Comparison of ENCODE assay signal across 7 cellular contexts in genomic region chr2:136117909-136118818, GRCh38. TPM values are rescaled to one million over a fixed set of nuclear protein-coding genes. Genes with fewer than 3 reads are reported as not detected.
A peak's percentile ranks its signal among the peaks of the same experiment; 100 is the strongest.
DNase-seq lines count a peak whose midpoint lies in the region; ATAC-seq and TF ChIP-seq lines count a peak whose summit lies in the region.

Gene CXCR4 (minus strand): TSS chr2:136118149. CDS start chr2:136118060, 89 bp downstream.

- H3K36me3 ChIP-seq in HUES48 (ENCODE audit: control insufficient read depth, insufficient read depth, low read length): peaks cover 10% of the 10 kb centered on the region; the same call in 1 of the 2 replicates
- peaks cover 45% of the 10 kb centered on the region for H3K36me3 ChIP-seq in OCI-LY7 (ENCODE audit: insufficient read depth, low read length)
- H3K36me3 ChIP-seq in neutrophil: peaks cover 28% of the 10 kb centered on the region

- H3K27ac ChIP-seq in HUES48 (ENCODE audit: low read depth, low read length) (no peak within 1 kb of the TSS), OCI-LY7 (ENCODE audit: low read depth, low read length, poor library complexity, severe bottlenecking) (peak within 1 kb of the TSS; percentile 92), foreskin keratinocyte (no peak within 1 kb of the TSS), neutrophil (peak within 1 kb of the TSS; percentile 100)

- H3K9me3 ChIP-seq in HUES48 (ENCODE audit: control insufficient read depth, insufficient read depth, low read length) (no peaks in the 10 kb centered on the region), OCI-LY7 (ENCODE audit: low read length) (no peaks in the 10 kb centered on the region), neutrophil (no peaks in the 10 kb centered on the region)

- TF ChIP-seq CTCF in OCI-LY7 (conservative IDR thresholded peaks at IDR 0.05; ENCODE audit: low read length): peak; percentile 33; the same call in 1 of the 2 replicates
- no peak for TF ChIP-seq CTCF in foreskin keratinocyte (conservative IDR thresholded peaks at IDR 0.05)
- TF ChIP-seq CTCF in neutrophil (IDR thresholded peaks at IDR 0.05): peak; percentile 24
- no peak for TF ChIP-seq CTCF in subcutaneous adipose tissue (IDR thresholded peaks at IDR 0.05; ENCODE audit: low read depth)

- H2AFZ ChIP-seq in OCI-LY7 (ENCODE audit: low read length): peak within 1 kb of the TSS; percentile 36; the same call in 1 of the 2 replicates

- peaks cover 15% of the 10 kb centered on the region for H3K4me1 ChIP-seq in HUES48 (ENCODE audit: control insufficient read depth, insufficient read depth, low read length)
- peaks cover 66% of the 10 kb centered on the region for H3K4me1 ChIP-seq in OCI-LY7 (ENCODE audit: insufficient read depth, low read length, poor library complexity, severe bottlenecking)
- no peaks in the 10 kb centered on the region for H3K4me1 ChIP-seq in foreskin keratinocyte
- H3K4me1 ChIP-seq in neutrophil (ENCODE audit: control insufficient read depth in 1 of 2, insufficient read depth in 1 of 2, low read depth in 1 of 2, low read length in 1 of 2): peaks cover 63% of the 10 kb centered on the region in 2 experiments

- H3K9ac ChIP-seq in HUES48 (ENCODE audit: low read depth, low read length): peak within 1 kb of the TSS; percentile 0; the same call in 1 of the 2 replicates

- H3K4me3 ChIP-seq in HUES48 (ENCODE audit: low read depth, low read length) (peak within 1 kb of the TSS; percentile 67), OCI-LY7 (ENCODE audit: low read depth, low read length, poor library complexity, severe bottlenecking) (peak within 1 kb of the TSS; percentile 92), neutrophil (ENCODE audit: low read depth in 1 of 2, low read length in 1 of 2) (peak within 1 kb of the TSS; percentile 92 to 98)

- H3K36me3 Mint-ChIP-seq in activated T-helper 1 cell treated with anti-CD3 and anti-CD28 coated beads, Interleukin-12 subunit alpha, Interleukin-12 subunit beta, Interleukin-2, Interleukin-4 antibody, amounts not matched to agents 30 ng/mL and 10 ng/mL and 1 ng/mL, durations not matched to agents 14 hours and 24 hours and 36 hours (ENCODE audit: low read depth): peaks cover 28% of the 10 kb centered on the region

- peaks cover 73% of the 10 kb centered on the region for H3K4me1 Mint-ChIP-seq in activated T-helper 1 cell treated with anti-CD3 and anti-CD28 coated beads, Interleukin-12 subunit alpha, Interleukin-12 subunit beta, Interleukin-2, Interleukin-4 antibody, amounts not matched to agents 30 ng/mL and 10 ng/mL and 1 ng/mL, durations not matched to agents 14 hours and 24 hours and 36 hours (ENCODE audit: low read depth)

- no peaks in the 10 kb centered on the region for H3K9me2 ChIP-seq in OCI-LY7 (ENCODE audit: insufficient read depth, low read length)

- POLR2A ChIA-PET in OCI-LY7 (lab: Charles Lee): interaction anchor here (0.7 to 2.8 kb wide), 19 partner anchors 9 to 279 kb away, joined by 3 to 34 read pairs (median 5); no protein-coding TSS in a partner anchor

- H3K27ac Mint-ChIP-seq in activated T-helper 1 cell treated with anti-CD3 and anti-CD28 coated beads, Interleukin-12 subunit alpha, Interleukin-12 subunit beta, Interleukin-2, Interleukin-4 antibody, amounts not matched to agents 30 ng/mL and 10 ng/mL and 1 ng/mL, durations not matched to agents 14 hours and 24 hours and 36 hours: peak within 1 kb of the TSS; percentile 98

- DNase-seq in OCI-LY7 (ENCODE audit: low spot score) (peak; percentile 89), foreskin keratinocyte (peak in 1 of 2 donors; percentile 16)
- DNase-seq in activated T-helper 1 cell treated with anti-CD3 and anti-CD28 coated beads, Interleukin-12 subunit alpha, Interleukin-12 subunit beta, Interleukin-2, Interleukin-4 antibody, amounts not matched to agents 30 ng/mL and 10 ng/mL and 1 ng/mL, durations not matched to agents 14 hours and 24 hours and 36 hours (ENCODE audit: low spot score): peak; percentile 85

- CTCF ChIA-PET in OCI-LY7 (lab: Charles Lee; ENCODE audit: unreplicated experiment): no interaction called here

- H3K27me3 ChIP-seq in HUES48 (ENCODE audit: control insufficient read depth, insufficient read depth, low read length) (peaks cover 75% of the 10 kb centered on the region), foreskin keratinocyte (peaks cover 93% of the 10 kb centered on the region), neutrophil (no peaks in the 10 kb centered on the region)

- H3K9me3 Mint-ChIP-seq in activated T-helper 1 cell treated with anti-CD3 and anti-CD28 coated beads, Interleukin-12 subunit alpha, Interleukin-12 subunit beta, Interleukin-2, Interleukin-4 antibody, amounts not matched to agents 30 ng/mL and 10 ng/mL and 1 ng/mL, durations not matched to agents 14 hours and 24 hours and 36 hours: no peaks in the 10 kb centered on the region

- peaks cover 57% of the 10 kb centered on the region for H3K79me2 ChIP-seq in OCI-LY7 (ENCODE audit: insufficient read depth, low read depth, low read length)

- intact Hi-C loops in OCI-LY7 (cut with micrococcal nuclease; ENCODE audit: unreplicated experiment): loop anchor here (1.0 to 5.0 kb wide), 6 partner anchors 14 to 264 kb away; no protein-coding TSS in a partner anchor
- intact Hi-C loops in activated T-helper 1 cell treated with anti-CD3 and anti-CD28 coated beads, Interleukin-12 subunit alpha, Interleukin-12 subunit beta, Interleukin-2, Interleukin-4 antibody, amounts not matched to agents 30 ng/mL and 10 ng/mL and 1 ng/mL, durations not matched to agents 14 hours and 24 hours and 36 hours (cut with micrococcal nuclease): loop anchor here (1.0 to 5.0 kb wide), 14 partner anchors 14 to 1199 kb away; partner anchors contain the start of genes CCNT2, DARS1, MCM6 and R3HDM1

- BruUV-seq in OCI-LY7 (replicated peaks; lab: Mats Ljungman, UMichigan): TSS peak; percentile 87

- peaks cover 31% of the 10 kb centered on the region for H3K27me3 Mint-ChIP-seq in activated T-helper 1 cell treated with anti-CD3 and anti-CD28 coated beads, Interleukin-12 subunit alpha, Interleukin-12 subunit beta, Interleukin-2, Interleukin-4 antibody, amounts not matched to agents 30 ng/mL and 10 ng/mL and 1 ng/mL, durations not matched to agents 14 hours and 24 hours and 36 hours (ENCODE audit: insufficient read depth)

- H3K4me2 ChIP-seq in OCI-LY7 (ENCODE audit: low read length): peak within 1 kb of the TSS; percentile 95

- peak; percentile 31 for ATAC-seq in GM18907 (IDR thresholded peaks at IDR 0.05; ENCODE audit: unreplicated experiment)
- peak; percentile 26 for ATAC-seq in foreskin keratinocyte

- H3K4me3 Mint-ChIP-seq in activated T-helper 1 cell treated with anti-CD3 and anti-CD28 coated beads, Interleukin-12 subunit alpha, Interleukin-12 subunit beta, Interleukin-2, Interleukin-4 antibody, amounts not matched to agents 30 ng/mL and 10 ng/mL and 1 ng/mL, durations not matched to agents 14 hours and 24 hours and 36 hours: peak within 1 kb of the TSS; percentile 97

- peaks cover 27% of the 10 kb centered on the region for H4K20me1 ChIP-seq in OCI-LY7 (ENCODE audit: insufficient read depth, low read length)

RNA-seq across cellular contexts. Expression of gene CXCR4, which starts in this region (rescaled TPM):
- total RNA-seq in OCI-LY7 (2014; rRNA removed; shearing (Covaris generic)): 367 and 432 TPM in 2 replicates
- total RNA-seq in OCI-LY7 (2022): 243 and 289 TPM in 2 replicates
- 83.3 and 86.3 TPM in 2 replicates for total RNA-seq in activated T-helper 1 cell treated with anti-CD3 and anti-CD28 coated beads, Interleukin-12 subunit alpha, Interleukin-12 subunit beta, Interleukin-2, Interleukin-4 antibody, amounts not matched to agents 30 ng/mL and 10 ng/mL and 1 ng/mL, durations not matched to agents 14 hours and 24 hours and 36 hours
- not detected in 2 replicates for total RNA-seq in foreskin keratinocyte
- not detected in 2 replicates for polyA plus RNA-seq in foreskin keratinocyte
- total RNA-seq in subcutaneous adipose tissue: 100 to 1,000 TPM in 1 of 4 donors, 10 to 100 TPM in 2, 1 to 10 TPM in 1; 4.1 to 114 (median 35.7) TPM

Comparison
In these comparisons a context has a peak if more than half of its experiments do, and no peak if none do; other contexts are left out.
1. Peak in ATAC-seq in foreskin keratinocyte; RNA of the gene not detected or under 1 TPM.
2. H3K27ac ChIP-seq: peak in OCI-LY7 (single experiment) and neutrophil (single experiment); none in HUES48 (single experiment) and foreskin keratinocyte (single experiment).
3. CTCF ChIP-seq: peak in OCI-LY7 (single experiment) and neutrophil (single experiment); none in foreskin keratinocyte (single experiment) and subcutaneous adipose tissue (single experiment).
4. Peak in every context shown above with its lines, with median percentiles within 50 percentile points of each other: H3K4me3 ChIP-seq.